Comparison of ENCODE assay signal across 1 cellular context in the genomic region with DNA sequence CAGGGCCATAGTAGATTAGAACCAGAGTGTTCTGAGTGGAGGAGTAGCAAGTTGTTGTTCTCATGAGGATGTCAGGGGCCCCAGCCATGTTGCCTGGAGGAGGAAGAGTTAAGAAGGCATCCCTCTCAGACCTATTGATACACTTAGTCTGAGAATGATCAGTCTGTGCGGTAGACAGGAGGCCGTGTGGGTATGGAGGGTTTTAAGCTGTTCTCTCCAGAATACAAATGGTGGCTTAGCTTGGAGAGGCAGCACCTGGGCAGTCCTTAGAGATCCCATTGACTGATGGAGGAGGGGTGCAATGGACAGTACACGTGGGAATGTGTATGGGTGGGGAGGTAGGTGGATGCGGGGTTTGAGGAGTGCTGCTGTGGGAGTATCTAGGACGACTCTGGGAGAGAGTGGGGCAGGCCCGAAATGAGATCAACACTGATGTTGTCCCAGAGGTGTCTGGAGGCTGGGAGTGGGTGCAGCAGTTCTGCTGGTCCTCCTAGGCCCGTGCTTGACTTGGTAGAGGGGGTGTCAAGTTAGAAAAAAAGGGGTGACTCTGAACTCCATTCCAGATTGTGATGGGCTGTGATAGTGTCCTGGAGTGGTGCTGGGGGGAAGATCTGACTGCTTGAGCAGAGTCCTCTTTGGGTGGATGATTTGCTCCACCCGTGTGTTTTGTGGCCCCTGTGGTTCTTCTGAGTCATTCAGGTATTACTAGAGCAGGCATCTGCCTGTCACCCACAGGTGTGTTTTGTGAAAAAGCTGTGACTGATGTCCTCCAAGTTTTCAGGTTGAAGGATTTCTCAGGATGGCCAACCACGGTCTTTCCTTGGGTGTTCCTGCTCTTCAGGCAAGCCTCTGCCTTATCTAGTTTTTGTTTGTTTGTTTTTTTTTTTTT.
TF ChIP-seq lines count a peak whose summit lies in the region.

No MANE protein-coding gene starts in this region.

TF ChIP-seq in GM12878, 131 proteins besides CTCF, POLR2A, EP300 and RAD21 (continued from another document and continues in another):
- TF ChIP-seq, protein P1, sequence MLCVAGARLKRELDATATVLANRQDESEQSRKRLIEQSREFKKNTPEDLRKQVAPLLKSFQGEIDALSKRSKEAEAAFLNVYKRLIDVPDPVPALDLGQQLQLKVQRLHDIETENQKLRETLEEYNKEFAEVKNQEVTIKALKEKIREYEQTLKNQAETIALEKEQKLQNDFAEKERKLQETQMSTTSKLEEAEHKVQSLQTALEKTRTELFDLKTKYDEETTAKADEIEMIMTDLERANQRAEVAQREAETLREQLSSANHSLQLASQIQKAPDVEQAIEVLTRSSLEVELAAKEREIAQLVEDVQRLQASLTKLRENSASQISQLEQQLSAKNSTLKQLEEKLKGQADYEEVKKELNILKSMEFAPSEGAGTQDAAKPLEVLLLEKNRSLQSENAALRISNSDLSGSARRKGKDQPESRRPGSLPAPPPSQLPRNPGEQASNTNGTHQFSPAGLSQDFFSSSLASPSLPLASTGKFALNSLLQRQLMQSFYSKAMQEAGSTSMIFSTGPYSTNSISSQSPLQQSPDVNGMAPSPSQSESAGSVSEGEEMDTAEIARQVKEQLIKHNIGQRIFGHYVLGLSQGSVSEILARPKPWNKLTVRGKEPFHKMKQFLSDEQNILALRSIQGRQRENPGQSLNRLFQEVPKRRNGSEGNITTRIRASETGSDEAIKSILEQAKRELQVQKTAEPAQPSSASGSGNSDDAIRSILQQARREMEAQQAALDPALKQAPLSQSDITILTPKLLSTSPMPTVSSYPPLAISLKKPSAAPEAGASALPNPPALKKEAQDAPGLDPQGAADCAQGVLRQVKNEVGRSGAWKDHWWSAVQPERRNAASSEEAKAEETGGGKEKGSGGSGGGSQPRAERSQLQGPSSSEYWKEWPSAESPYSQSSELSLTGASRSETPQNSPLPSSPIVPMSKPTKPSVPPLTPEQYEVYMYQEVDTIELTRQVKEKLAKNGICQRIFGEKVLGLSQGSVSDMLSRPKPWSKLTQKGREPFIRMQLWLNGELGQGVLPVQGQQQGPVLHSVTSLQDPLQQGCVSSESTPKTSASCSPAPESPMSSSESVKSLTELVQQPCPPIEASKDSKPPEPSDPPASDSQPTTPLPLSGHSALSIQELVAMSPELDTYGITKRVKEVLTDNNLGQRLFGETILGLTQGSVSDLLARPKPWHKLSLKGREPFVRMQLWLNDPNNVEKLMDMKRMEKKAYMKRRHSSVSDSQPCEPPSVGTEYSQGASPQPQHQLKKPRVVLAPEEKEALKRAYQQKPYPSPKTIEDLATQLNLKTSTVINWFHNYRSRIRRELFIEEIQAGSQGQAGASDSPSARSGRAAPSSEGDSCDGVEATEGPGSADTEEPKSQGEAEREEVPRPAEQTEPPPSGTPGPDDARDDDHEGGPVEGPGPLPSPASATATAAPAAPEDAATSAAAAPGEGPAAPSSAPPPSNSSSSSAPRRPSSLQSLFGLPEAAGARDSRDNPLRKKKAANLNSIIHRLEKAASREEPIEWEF (IDR thresholded peaks at IDR 0.05; ENCODE audit: insufficient replicate concordance, low read depth, low read length): no peak
- TF ChIP-seq, protein P2, sequence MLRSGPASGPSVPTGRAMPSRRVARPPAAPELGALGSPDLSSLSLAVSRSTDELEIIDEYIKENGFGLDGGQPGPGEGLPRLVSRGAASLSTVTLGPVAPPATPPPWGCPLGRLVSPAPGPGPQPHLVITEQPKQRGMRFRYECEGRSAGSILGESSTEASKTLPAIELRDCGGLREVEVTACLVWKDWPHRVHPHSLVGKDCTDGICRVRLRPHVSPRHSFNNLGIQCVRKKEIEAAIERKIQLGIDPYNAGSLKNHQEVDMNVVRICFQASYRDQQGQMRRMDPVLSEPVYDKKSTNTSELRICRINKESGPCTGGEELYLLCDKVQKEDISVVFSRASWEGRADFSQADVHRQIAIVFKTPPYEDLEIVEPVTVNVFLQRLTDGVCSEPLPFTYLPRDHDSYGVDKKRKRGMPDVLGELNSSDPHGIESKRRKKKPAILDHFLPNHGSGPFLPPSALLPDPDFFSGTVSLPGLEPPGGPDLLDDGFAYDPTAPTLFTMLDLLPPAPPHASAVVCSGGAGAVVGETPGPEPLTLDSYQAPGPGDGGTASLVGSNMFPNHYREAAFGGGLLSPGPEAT (IDR thresholded peaks at IDR 0.05; ENCODE audit: low read depth): no peak
- TF ChIP-seq FOXM1 (IDR thresholded peaks at IDR 0.05; ENCODE audit: low read depth, low read length) (peak; percentile 66; the same call in 1 of the 2 replicates), CHD4 (IDR thresholded peaks at IDR 0.05) (no peak), JUNB (IDR thresholded peaks at IDR 0.05) (peak; percentile 86), SMC3 (IDR thresholded peaks at IDR 0.05; ENCODE audit: borderline replicate concordance, low read length) (no peak), PAX5 (IDR thresholded peaks at IDR 0.05; ENCODE audit: borderline replicate concordance, low read depth, low read length) (peak; percentile 36; the same call in 1 of the 2 replicates), ZNF217 (IDR thresholded peaks at IDR 0.05) (no peak), IKZF2 (IDR thresholded peaks at IDR 0.05) (peak; percentile 65 to 69; a peak in 3 of 4 replicates), MEF2B (IDR thresholded peaks at IDR 0.05; ENCODE audit: partially characterized antibody, poor library complexity, severe bottlenecking) (no peak), ATF7 (IDR thresholded peaks at IDR 0.05; ENCODE audit: low read depth) (no peak), NBN (IDR thresholded peaks at IDR 0.05) (no peak), TARDBP (IDR thresholded peaks at IDR 0.05; ENCODE audit: borderline replicate concordance) (no peak), RAD51 (IDR thresholded peaks at IDR 0.05) (no peak), FOS (IDR thresholded peaks at IDR 0.05; ENCODE audit: borderline replicate concordance, extremely low read depth, insufficient read length) (no peak), CBX3 (IDR thresholded peaks at IDR 0.05; ENCODE audit: borderline replicate concordance, low read depth) (no peak), KDM1A (IDR thresholded peaks at IDR 0.05; ENCODE audit: borderline replicate concordance) (no peak), BMI1 (IDR thresholded peaks at IDR 0.05; ENCODE audit: borderline replicate concordance) (no peak), CHD2 (IDR thresholded peaks at IDR 0.05; ENCODE audit: borderline replicate concordance, low read depth, low read length) (no peak), CREB1 (IDR thresholded peaks at IDR 0.05; ENCODE audit: low read depth) (no peak), CEBPB (IDR thresholded peaks at IDR 0.05; ENCODE audit: borderline replicate concordance in 1 of 2, low read depth in 2 of 2, low read length in 2 of 2) (no peak), BHLHE40 (IDR thresholded peaks at IDR 0.05; ENCODE audit: borderline replicate concordance in 1 of 2, low read depth in 2 of 2, low read length in 1 of 2) (peak in 1 of 2 experiments; percentile 51; a peak in 1 of 4 replicates), ZSCAN29 (IDR thresholded peaks at IDR 0.05) (no peak), HDGF (IDR thresholded peaks at IDR 0.05) (0 out of 2 replicates have a peak, but pooled peaks have one; percentile 14)
- TF ChIP-seq, protein P3, sequence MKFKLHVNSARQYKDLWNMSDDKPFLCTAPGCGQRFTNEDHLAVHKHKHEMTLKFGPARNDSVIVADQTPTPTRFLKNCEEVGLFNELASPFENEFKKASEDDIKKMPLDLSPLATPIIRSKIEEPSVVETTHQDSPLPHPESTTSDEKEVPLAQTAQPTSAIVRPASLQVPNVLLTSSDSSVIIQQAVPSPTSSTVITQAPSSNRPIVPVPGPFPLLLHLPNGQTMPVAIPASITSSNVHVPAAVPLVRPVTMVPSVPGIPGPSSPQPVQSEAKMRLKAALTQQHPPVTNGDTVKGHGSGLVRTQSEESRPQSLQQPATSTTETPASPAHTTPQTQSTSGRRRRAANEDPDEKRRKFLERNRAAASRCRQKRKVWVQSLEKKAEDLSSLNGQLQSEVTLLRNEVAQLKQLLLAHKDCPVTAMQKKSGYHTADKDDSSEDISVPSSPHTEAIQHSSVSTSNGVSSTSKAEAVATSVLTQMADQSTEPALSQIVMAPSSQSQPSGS (IDR thresholded peaks at IDR 0.05; ENCODE audit: low read length): peak; percentile 51; the same call in 1 of the 2 replicates
- TF ChIP-seq, protein P4, sequence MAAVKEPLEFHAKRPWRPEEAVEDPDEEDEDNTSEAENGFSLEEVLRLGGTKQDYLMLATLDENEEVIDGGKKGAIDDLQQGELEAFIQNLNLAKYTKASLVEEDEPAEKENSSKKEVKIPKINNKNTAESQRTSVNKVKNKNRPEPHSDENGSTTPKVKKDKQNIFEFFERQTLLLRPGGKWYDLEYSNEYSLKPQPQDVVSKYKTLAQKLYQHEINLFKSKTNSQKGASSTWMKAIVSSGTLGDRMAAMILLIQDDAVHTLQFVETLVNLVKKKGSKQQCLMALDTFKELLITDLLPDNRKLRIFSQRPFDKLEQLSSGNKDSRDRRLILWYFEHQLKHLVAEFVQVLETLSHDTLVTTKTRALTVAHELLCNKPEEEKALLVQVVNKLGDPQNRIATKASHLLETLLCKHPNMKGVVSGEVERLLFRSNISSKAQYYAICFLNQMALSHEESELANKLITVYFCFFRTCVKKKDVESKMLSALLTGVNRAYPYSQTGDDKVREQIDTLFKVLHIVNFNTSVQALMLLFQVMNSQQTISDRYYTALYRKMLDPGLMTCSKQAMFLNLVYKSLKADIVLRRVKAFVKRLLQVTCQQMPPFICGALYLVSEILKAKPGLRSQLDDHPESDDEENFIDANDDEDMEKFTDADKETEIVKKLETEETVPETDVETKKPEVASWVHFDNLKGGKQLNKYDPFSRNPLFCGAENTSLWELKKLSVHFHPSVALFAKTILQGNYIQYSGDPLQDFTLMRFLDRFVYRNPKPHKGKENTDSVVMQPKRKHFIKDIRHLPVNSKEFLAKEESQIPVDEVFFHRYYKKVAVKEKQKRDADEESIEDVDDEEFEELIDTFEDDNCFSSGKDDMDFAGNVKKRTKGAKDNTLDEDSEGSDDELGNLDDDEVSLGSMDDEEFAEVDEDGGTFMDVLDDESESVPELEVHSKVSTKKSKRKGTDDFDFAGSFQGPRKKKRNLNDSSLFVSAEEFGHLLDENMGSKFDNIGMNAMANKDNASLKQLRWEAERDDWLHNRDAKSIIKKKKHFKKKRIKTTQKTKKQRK (IDR thresholded peaks at IDR 0.05; ENCODE audit: low read depth, low read length): no peak
- TF ChIP-seq, protein P5, sequence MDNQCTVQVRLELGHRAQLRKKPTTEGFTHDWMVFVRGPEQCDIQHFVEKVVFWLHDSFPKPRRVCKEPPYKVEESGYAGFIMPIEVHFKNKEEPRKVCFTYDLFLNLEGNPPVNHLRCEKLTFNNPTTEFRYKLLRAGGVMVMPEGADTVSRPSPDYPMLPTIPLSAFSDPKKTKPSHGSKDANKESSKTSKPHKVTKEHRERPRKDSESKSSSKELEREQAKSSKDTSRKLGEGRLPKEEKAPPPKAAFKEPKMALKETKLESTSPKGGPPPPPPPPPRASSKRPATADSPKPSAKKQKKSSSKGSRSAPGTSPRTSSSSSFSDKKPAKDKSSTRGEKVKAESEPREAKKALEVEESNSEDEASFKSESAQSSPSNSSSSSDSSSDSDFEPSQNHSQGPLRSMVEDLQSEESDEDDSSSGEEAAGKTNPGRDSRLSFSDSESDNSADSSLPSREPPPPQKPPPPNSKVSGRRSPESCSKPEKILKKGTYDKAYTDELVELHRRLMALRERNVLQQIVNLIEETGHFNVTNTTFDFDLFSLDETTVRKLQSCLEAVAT (IDR thresholded peaks at IDR 0.05): no peak
- TF ChIP-seq, protein P6, sequence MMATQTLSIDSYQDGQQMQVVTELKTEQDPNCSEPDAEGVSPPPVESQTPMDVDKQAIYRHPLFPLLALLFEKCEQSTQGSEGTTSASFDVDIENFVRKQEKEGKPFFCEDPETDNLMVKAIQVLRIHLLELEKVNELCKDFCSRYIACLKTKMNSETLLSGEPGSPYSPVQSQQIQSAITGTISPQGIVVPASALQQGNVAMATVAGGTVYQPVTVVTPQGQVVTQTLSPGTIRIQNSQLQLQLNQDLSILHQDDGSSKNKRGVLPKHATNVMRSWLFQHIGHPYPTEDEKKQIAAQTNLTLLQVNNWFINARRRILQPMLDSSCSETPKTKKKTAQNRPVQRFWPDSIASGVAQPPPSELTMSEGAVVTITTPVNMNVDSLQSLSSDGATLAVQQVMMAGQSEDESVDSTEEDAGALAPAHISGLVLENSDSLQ (IDR thresholded peaks at IDR 0.05): peak; percentile 77
- TF ChIP-seq, protein P7, sequence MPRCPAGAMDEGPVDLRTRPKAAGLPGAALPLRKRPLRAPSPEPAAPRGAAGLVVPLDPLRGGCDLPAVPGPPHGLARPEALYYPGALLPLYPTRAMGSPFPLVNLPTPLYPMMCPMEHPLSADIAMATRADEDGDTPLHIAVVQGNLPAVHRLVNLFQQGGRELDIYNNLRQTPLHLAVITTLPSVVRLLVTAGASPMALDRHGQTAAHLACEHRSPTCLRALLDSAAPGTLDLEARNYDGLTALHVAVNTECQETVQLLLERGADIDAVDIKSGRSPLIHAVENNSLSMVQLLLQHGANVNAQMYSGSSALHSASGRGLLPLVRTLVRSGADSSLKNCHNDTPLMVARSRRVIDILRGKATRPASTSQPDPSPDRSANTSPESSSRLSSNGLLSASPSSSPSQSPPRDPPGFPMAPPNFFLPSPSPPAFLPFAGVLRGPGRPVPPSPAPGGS (IDR thresholded peaks at IDR 0.05; ENCODE audit: borderline replicate concordance, insufficient read depth, low read depth, low read length, poor library complexity, severe bottlenecking): no peak
- TF ChIP-seq, protein P8, sequence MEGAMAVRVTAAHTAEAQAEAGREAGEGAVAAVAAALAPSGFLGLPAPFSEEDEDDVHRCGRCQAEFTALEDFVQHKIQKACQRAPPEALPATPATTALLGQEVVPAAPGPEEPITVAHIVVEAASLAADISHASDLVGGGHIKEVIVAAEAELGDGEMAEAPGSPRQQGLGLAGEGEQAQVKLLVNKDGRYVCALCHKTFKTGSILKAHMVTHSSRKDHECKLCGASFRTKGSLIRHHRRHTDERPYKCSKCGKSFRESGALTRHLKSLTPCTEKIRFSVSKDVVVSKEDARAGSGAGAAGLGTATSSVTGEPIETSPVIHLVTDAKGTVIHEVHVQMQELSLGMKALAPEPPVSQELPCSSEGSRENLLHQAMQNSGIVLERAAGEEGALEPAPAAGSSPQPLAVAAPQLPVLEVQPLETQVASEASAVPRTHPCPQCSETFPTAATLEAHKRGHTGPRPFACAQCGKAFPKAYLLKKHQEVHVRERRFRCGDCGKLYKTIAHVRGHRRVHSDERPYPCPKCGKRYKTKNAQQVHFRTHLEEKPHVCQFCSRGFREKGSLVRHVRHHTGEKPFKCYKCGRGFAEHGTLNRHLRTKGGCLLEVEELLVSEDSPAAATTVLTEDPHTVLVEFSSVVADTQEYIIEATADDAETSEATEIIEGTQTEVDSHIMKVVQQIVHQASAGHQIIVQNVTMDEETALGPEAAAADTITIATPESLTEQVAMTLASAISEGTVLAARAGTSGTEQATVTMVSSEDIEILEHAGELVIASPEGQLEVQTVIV (IDR thresholded peaks at IDR 0.05; ENCODE audit: borderline replicate concordance, partially characterized antibody): no peak
- TF ChIP-seq, protein P9, sequence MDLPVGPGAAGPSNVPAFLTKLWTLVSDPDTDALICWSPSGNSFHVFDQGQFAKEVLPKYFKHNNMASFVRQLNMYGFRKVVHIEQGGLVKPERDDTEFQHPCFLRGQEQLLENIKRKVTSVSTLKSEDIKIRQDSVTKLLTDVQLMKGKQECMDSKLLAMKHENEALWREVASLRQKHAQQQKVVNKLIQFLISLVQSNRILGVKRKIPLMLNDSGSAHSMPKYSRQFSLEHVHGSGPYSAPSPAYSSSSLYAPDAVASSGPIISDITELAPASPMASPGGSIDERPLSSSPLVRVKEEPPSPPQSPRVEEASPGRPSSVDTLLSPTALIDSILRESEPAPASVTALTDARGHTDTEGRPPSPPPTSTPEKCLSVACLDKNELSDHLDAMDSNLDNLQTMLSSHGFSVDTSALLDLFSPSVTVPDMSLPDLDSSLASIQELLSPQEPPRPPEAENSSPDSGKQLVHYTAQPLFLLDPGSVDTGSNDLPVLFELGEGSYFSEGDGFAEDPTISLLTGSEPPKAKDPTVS (IDR thresholded peaks at IDR 0.05; ENCODE audit: low read depth, low read length): no peak
- TF ChIP-seq, protein P10, sequence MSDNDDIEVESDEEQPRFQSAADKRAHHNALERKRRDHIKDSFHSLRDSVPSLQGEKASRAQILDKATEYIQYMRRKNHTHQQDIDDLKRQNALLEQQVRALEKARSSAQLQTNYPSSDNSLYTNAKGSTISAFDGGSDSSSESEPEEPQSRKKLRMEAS (IDR thresholded peaks at IDR 0.05; ENCODE audit: low read depth, low read length): no peak
